ENCODE assay signal across 10 cellular contexts in genomic region chr17:50373705-50374104, GRCh38. TPM values are rescaled to one million over a fixed set of nuclear protein-coding genes. Genes with fewer than 3 reads are reported as not detected.
DNase-seq lines count a peak whose midpoint lies in the region; ATAC-seq, FAIRE-seq and TF ChIP-seq lines count a peak whose summit lies in the region.
"Had no signal": no experiment of that assay in that cellular context is flagged by ENCODE, and none has a peak within 500 bp of the region (broad histone marks: within the 10 kb centered on the region; RNA-seq: fewer than 3 reads in every experiment).

No MANE protein-coding gene starts in this region.

- no peak for FAIRE-seq in pancreas (lab: Jason Lieb, UNC)
- FAIRE-seq: small intestine had no signal

- no peak for DNase-seq in CD4-positive, alpha-beta T cell
- DNase-seq in astrocyte of the cerebellum (ENCODE audit: low read depth), result no peak
- no peak for DNase-seq in NCI-H187 (lab: John Stamatoyannopoulos, UW)
- no peak for DNase-seq in esophagus muscularis mucosa (ENCODE audit: extremely low spot score)
- no peak for DNase-seq in pancreas
- DNase-seq in UCSD-AML1 (lab: John Stamatoyannopoulos, UW; ENCODE audit: unreplicated experiment), result no peak

- in situ Hi-C loops in astrocyte of the cerebellum (cut with HindIII; ENCODE audit: low sequenced_read_pairs), result no loop called here

- peaks cover 7% of the 10 kb centered on the region; the same call in 1 of the 2 replicates for H3K4me1 ChIP-seq in HUES64 (ENCODE audit: insufficient read depth, low read length)
- peaks cover 14% of the 10 kb centered on the region for H3K4me1 ChIP-seq in mesodermal cell (ENCODE audit: control insufficient read depth, insufficient read depth, low read length, poor library complexity, severe bottlenecking)
- peaks cover 22 to 31% (median 25%) of the 10 kb centered on the region in 4 donors for H3K4me1 ChIP-seq in esophagus muscularis mucosa
- H3K4me1 ChIP-seq in pancreas, result peaks cover 0 to 11% (median 0%) of the 10 kb centered on the region in 3 donors

- TF ChIP-seq EP300 in esophagus muscularis mucosa (IDR thresholded peaks at IDR 0.05), result no peak

- no peaks in the 10 kb centered on the region for H3K27me3 ChIP-seq in CD4-positive, alpha-beta T cell (ENCODE audit: control insufficient read depth, insufficient read depth, low read length)
- H3K27me3 ChIP-seq in HUES64 (ENCODE audit: insufficient read depth, low read length) (no peaks in the 10 kb centered on the region), esophagus muscularis mucosa (no peaks in the 10 kb centered on the region), pancreas (no peaks in the 10 kb centered on the region)
- H3K27me3 ChIP-seq: upper lobe of left lung had no signal

- CTCF ChIA-PET in CD4-positive, alpha-beta T cell (lab: Charles Lee), result interaction anchor here (0.6 to 2.7 kb wide), 3 partner anchors 12 to 81 kb away, joined by 3 to 20 read pairs (median 5); partner anchors contain the start of gene LRRC59

- TF ChIP-seq CTCF in CD4-positive, alpha-beta T cell (IDR thresholded peaks at IDR 0.05), result no peak
- no peak for TF ChIP-seq CTCF in astrocyte of the cerebellum (IDR thresholded peaks at IDR 0.05; ENCODE audit: low read depth, low read length, missing control alignments)
- TF ChIP-seq CTCF in esophagus muscularis mucosa (IDR thresholded peaks at IDR 0.05), result no peak
- TF ChIP-seq CTCF in pancreas (IDR thresholded peaks at IDR 0.05), result no peak

- peak overlapping the region; percentile 96 for H3K27ac Mint-ChIP-seq in CD4-positive, alpha-beta T cell

- H3K27ac ChIP-seq in CD4-positive, alpha-beta T cell (ENCODE audit: low read depth, low read length), result no peak overlapping the region
- H3K27ac ChIP-seq in HUES64 (ENCODE audit: low read depth, low read length) (no peak overlapping the region), mesodermal cell (ENCODE audit: low read depth, low read length, severe bottlenecking) (no peak overlapping the region), esophagus muscularis mucosa (replicated peaks in 1 of 4) (no peak overlapping the region), pancreas (no peak overlapping the region)

- POLR2A ChIA-PET in CD4-positive, alpha-beta T cell (lab: Charles Lee), result interaction anchor here (1.3 to 6.6 kb wide), 4 partner anchors 11 to 27 kb away, joined by 3 to 52 read pairs (median 18); partner anchors contain the start of genes LRRC59 and XYLT2

- ATAC-seq in CD4-positive, alpha-beta T cell (ENCODE audit: poor library complexity), result no peak
- ATAC-seq in pancreas, result no peak

- peak overlapping the region; percentile 97 for H3K4me3 Mint-ChIP-seq in CD4-positive, alpha-beta T cell

- 100% methylated on average over 1 of the region's 2 CpGs for WGBS in HUES64
- WGBS in mesodermal cell (ENCODE audit: insufficient coverage in 2 of 2), 2 experiments, result no CpG with 5 or more reads among the region's 2 CpGs
- 93% methylated on average over 2 of the region's 2 CpGs for WGBS in esophagus muscularis mucosa
- WGBS in pancreas, 2 donors, result 67 to 75% methylated on average over 2 of the region's 2 CpGs

- H3K4me3 ChIP-seq in HUES64 (ENCODE audit: low read length) (peak overlapping the region; percentile 90), astrocyte of the cerebellum (ENCODE audit: low read depth, low read length) (peak overlapping the region; percentile 95), mesodermal cell (ENCODE audit: extremely low read depth, insufficient read depth, low read length, poor library complexity, severe bottlenecking) (peak overlapping the region; percentile 85), esophagus muscularis mucosa (no peak overlapping the region), pancreas (no peak overlapping the region)

- no peak for TF ChIP-seq POLR2A in esophagus muscularis mucosa (IDR thresholded peaks at IDR 0.05; ENCODE audit: low read depth)

- H3K36me3 ChIP-seq in HUES64 (ENCODE audit: insufficient read depth, low read length) (peaks cover 60% of the 10 kb centered on the region), mesodermal cell (ENCODE audit: control insufficient read depth, insufficient read depth, low read length) (peaks cover 53% of the 10 kb centered on the region), esophagus muscularis mucosa (peaks cover 11 to 21% (median 19%) of the 10 kb centered on the region in 4 donors), pancreas (peaks cover 0 to 18% (median 13%) of the 10 kb centered on the region in 3 donors)

- H3K27me3 Mint-ChIP-seq in CD4-positive, alpha-beta T cell, result no peaks in the 10 kb centered on the region

- intact Hi-C loops in CD4-positive, alpha-beta T cell (cut with DNase I, micrococcal nuclease), result loop anchor here in 1 of 2 experiments (1.0 to 10.0 kb wide), 4 partner anchors 24 to 891 kb away; partner anchors contain the start of genes ANKRD40, LRRC59, MBTD1 and RSAD1
- intact Hi-C loops in esophagus muscularis mucosa (cut with DNase I), result no loop called here
- intact Hi-C loops in pancreas (cut with DNase I), result no loop called here

- peaks cover 39% of the 10 kb centered on the region for H3K36me3 Mint-ChIP-seq in CD4-positive, alpha-beta T cell (ENCODE audit: low read depth)

- H3K9me3 ChIP-seq in CD4-positive, alpha-beta T cell (ENCODE audit: control insufficient read depth, low read length), result no peaks in the 10 kb centered on the region
- H3K9me3 ChIP-seq in HUES64 (ENCODE audit: insufficient read depth, low read depth, low read length), result no peaks in the 10 kb centered on the region
- no peaks in the 10 kb centered on the region for H3K9me3 ChIP-seq in mesodermal cell (ENCODE audit: control insufficient read depth, low read length)
- no peaks in the 10 kb centered on the region for H3K9me3 ChIP-seq in esophagus muscularis mucosa
- H3K9me3 ChIP-seq in pancreas, result no peaks in the 10 kb centered on the region
- H3K9me3 ChIP-seq: upper lobe of left lung had no signal

- H3K9ac ChIP-seq in HUES64 (ENCODE audit: low read depth, low read length), result peak overlapping the region; percentile 95

- peaks cover 22% of the 10 kb centered on the region for H3K4me1 Mint-ChIP-seq in CD4-positive, alpha-beta T cell (ENCODE audit: low read depth)

- no peaks in the 10 kb centered on the region for H3K9me3 Mint-ChIP-seq in CD4-positive, alpha-beta T cell

RNA-seq across cellular contexts. Expression of gene EME1, which starts 0.7 kb away (rescaled TPM):
- under 1 TPM; 0.36 to 0.92 TPM for total RNA-seq in CD4-positive, alpha-beta T cell
- polyA plus RNA-seq in HUES64 (2013, experiment 1 of 2), result 13.9 TPM
- 13.2 TPM for polyA plus RNA-seq in HUES64 (2013, experiment 2 of 2)
- 16.4 TPM for polyA plus RNA-seq in mesodermal cell (2013, experiment 1 of 2)
- 17.3 TPM for polyA plus RNA-seq in mesodermal cell (2013, experiment 2 of 2)
- total RNA-seq in esophagus muscularis mucosa (not detected), pancreas (under 1 TPM in 4 of 6 donors, not detected in 2; 0.19 to 0.94 (median 0.29) TPM)
- polyA plus RNA-seq in pancreas, result under 1 TPM; 0.45 to 0.46 TPM

RNA-seq across cellular contexts. Expression of gene MRPL27, which starts 0.7 kb away (rescaled TPM):
- 10 to 100 TPM; 13.7 to 14.8 TPM for total RNA-seq in CD4-positive, alpha-beta T cell
- 89.0 TPM for polyA plus RNA-seq in HUES64 (2013, experiment 1 of 2)
- 76.3 TPM for polyA plus RNA-seq in HUES64 (2013, experiment 2 of 2)
- 67.5 TPM for polyA plus RNA-seq in mesodermal cell (2013, experiment 1 of 2)
- 54.7 TPM for polyA plus RNA-seq in mesodermal cell (2013, experiment 2 of 2)
- total RNA-seq in esophagus muscularis mucosa (10 to 100 TPM; 33.6 to 58.8 (median 48.1) TPM), pancreas (10 to 100 TPM; 19.6 to 29.1 (median 23.9) TPM)
- 10 to 100 TPM; 84.5 to 89.0 TPM for polyA plus RNA-seq in pancreas

RNA-seq across cellular contexts. Expression of gene LRRC59, which starts 23.6 kb away (rescaled TPM):
- total RNA-seq in CD4-positive, alpha-beta T cell, result 10 to 100 TPM; 45.1 to 51.5 TPM
- polyA plus RNA-seq in HUES64 (2013, experiment 1 of 2), result 98.1 TPM
- polyA plus RNA-seq in HUES64 (2013, experiment 2 of 2), result 91.2 TPM
- 135 TPM for polyA plus RNA-seq in mesodermal cell (2013, experiment 1 of 2)
- 124 TPM for polyA plus RNA-seq in mesodermal cell (2013, experiment 2 of 2)
- 10 to 100 TPM; 41.1 to 68.1 (median 62.1) TPM for total RNA-seq in esophagus muscularis mucosa
- 100 to 1,000 TPM in 1 of 6 donors, 10 to 100 TPM in 5; 66.7 to 114 (median 74.2) TPM for total RNA-seq in pancreas
- polyA plus RNA-seq in pancreas, result 10 to 100 TPM; 29.3 to 33.0 TPM

RNA-seq across cellular contexts. Expression of gene XYLT2, which starts 27.8 kb away (rescaled TPM):
- 10 to 100 TPM; 11.0 to 12.2 TPM for total RNA-seq in CD4-positive, alpha-beta T cell
- polyA plus RNA-seq in HUES64 (2013, experiment 1 of 2), result 13.4 TPM
- polyA plus RNA-seq in HUES64 (2013, experiment 2 of 2), result 15.7 TPM
- polyA plus RNA-seq in mesodermal cell (2013, experiment 1 of 2), result 26.5 TPM
- polyA plus RNA-seq in mesodermal cell (2013, experiment 2 of 2), result 22.4 TPM
- 10 to 100 TPM; 12.8 to 29.8 (median 26.0) TPM for total RNA-seq in esophagus muscularis mucosa
- 10 to 100 TPM in 5 of 6 donors, 1 to 10 TPM in 1; 9.8 to 15.0 (median 11.7) TPM for total RNA-seq in pancreas
- 10 to 100 TPM; 15.2 to 15.5 TPM for polyA plus RNA-seq in pancreas

RNA-seq across cellular contexts. Expression of gene ACSF2, which starts 52.3 kb away (rescaled TPM):
- total RNA-seq in CD4-positive, alpha-beta T cell, result 10 to 100 TPM; 11.9 to 13.9 TPM
- 9.0 TPM for polyA plus RNA-seq in HUES64 (2013, experiment 1 of 2)
- 14.8 TPM for polyA plus RNA-seq in HUES64 (2013, experiment 2 of 2)
- 39.8 TPM for polyA plus RNA-seq in mesodermal cell (2013, experiment 1 of 2)
- polyA plus RNA-seq in mesodermal cell (2013, experiment 2 of 2), result 35.2 TPM
- 1 to 10 TPM; 6.0 to 9.6 (median 8.1) TPM for total RNA-seq in esophagus muscularis mucosa
- total RNA-seq in pancreas, result 10 to 100 TPM in 5 of 6 donors, 1 to 10 TPM in 1; 8.5 to 26.0 (median 18.1) TPM
- 10 to 100 TPM; 42.4 to 61.2 TPM for polyA plus RNA-seq in pancreas

Comparison
In these comparisons a context has a peak if more than half of its experiments do, and no peak if none do; other contexts are left out.
1. H3K4me3 ChIP-seq: peak in HUES64 (single experiment), astrocyte of the cerebellum (single experiment) and mesodermal cell (single experiment); none in esophagus muscularis mucosa (0 of 4) and pancreas (0 of 4).